17 cellular contexts compared by ENCODE assay signal in genomic region chr5:118968406-118968911, GRCh38. TPM values are rescaled to one million over a fixed set of nuclear protein-coding genes. Genes with fewer than 3 reads are reported as not detected.
A peak's percentile ranks its signal among the peaks of the same experiment; 100 is the strongest.
DNase-seq lines count a peak whose midpoint lies in the region; ATAC-seq, FAIRE-seq and TF ChIP-seq lines count a peak whose summit lies in the region.
"Had no signal": no experiment of that assay in that cellular context is flagged by ENCODE, and none has a peak within 500 bp of the region (broad histone marks: within the 10 kb centered on the region; RNA-seq: fewer than 3 reads in every experiment).

No MANE protein-coding gene starts in this region.

- no peaks in the 10 kb centered on the region for H4K20me1 ChIP-seq in GM23338 (replicated peaks; ENCODE audit: insufficient read depth)
- no peaks in the 10 kb centered on the region for H4K20me1 ChIP-seq in H1 (replicated peaks in 1 of 2; ENCODE audit: control insufficient read depth in 1 of 2, insufficient read depth in 2 of 2, low read length in 2 of 2)
- H4K20me1 ChIP-seq: BLaER1 had no signal

- no peak overlapping the region for H3K56ac ChIP-seq in H1 (replicated peaks; ENCODE audit: insufficient read length, low read depth, low read length)
- H3K56ac ChIP-seq in mesendoderm (ENCODE audit: low read length) = peak overlapping the region; percentile 5

- no peak overlapping the region for H2BK120ac ChIP-seq in H1 (replicated peaks; ENCODE audit: low read depth, low read length)
- H2BK120ac ChIP-seq in mesendoderm (ENCODE audit: low read depth, low read length) = no peak overlapping the region

- no peak overlapping the region for H4K91ac ChIP-seq in H1 (replicated peaks; ENCODE audit: insufficient read length, low read length)

- H3F3A ChIP-seq in GM23338 (replicated peaks; ENCODE audit: low read depth) = no peaks in the 10 kb centered on the region

- H2BK20ac ChIP-seq in H1 (ENCODE audit: low read length) = no peak overlapping the region

- CTCF ChIA-PET in H1 (lab: Charles Lee; ENCODE audit: partially characterized antibody) = interaction anchor here (0.5 to 2.5 kb wide), 3 partner anchors 13 to 1114 kb away, joined by 3 to 6 read pairs (median 6); no protein-coding TSS in a partner anchor

- H3K36me3 Mint-ChIP-seq in GM23338 (ENCODE audit: low read depth) = peaks cover 20% of the 10 kb centered on the region
- no peaks in the 10 kb centered on the region for H3K36me3 Mint-ChIP-seq in type B pancreatic cell
- H3K36me3 Mint-ChIP-seq: CD4-positive, CD25-positive, alpha-beta regulatory T cell had no signal

- DNase-seq in Right ventricle myocardium superior (no peak), left ventricle myocardium superior (no peak), GM23338 (ENCODE audit: low spot score) (peak; percentile 35), H1 (ENCODE audit: low read depth in 1 of 2, low spot score in 2 of 2) (no peak), mesendoderm (peak; percentile 71), type B pancreatic cell (ENCODE audit: extremely low spot score, unreplicated experiment) (no peak)
- DNase-seq: 8988T; AML-193; CD4-positive, CD25-positive, alpha-beta regulatory T cell; DMS53 had no signal

- H3K36me3 ChIP-seq in GM23338 (ENCODE audit: insufficient read depth) (no peaks in the 10 kb centered on the region), H1 (ENCODE audit: control insufficient read depth in 2 of 4, insufficient read depth in 4 of 4, low read length in 3 of 4) (peaks cover 0 to 3% (median 0%) of the 10 kb centered on the region in 4 experiments; a peak in 1 of 8 replicates), mesendoderm (ENCODE audit: control insufficient read depth, insufficient read depth, low read length) (no peaks in the 10 kb centered on the region)
- H3K36me3 ChIP-seq: BLaER1 had no signal

- H3K4me1 ChIP-seq in GM23338 (ENCODE audit: insufficient read depth) (no peaks in the 10 kb centered on the region), H1 (replicated peaks in 1 of 4; ENCODE audit: control insufficient read depth in 3 of 4, insufficient read depth in 4 of 4, low read length in 3 of 4) (no peaks in the 10 kb centered on the region), mesendoderm (ENCODE audit: control insufficient read depth, low read depth, low read length) (peaks cover 5% of the 10 kb centered on the region)
- H3K4me1 ChIP-seq: BLaER1 had no signal

- H3K9ac ChIP-seq in H1 (replicated peaks in 1 of 4; ENCODE audit: extremely low read depth in 1 of 4, low read depth in 3 of 4, low read length in 3 of 4) (no peak overlapping the region), mesendoderm (ENCODE audit: low read length) (no peak overlapping the region)
- H3K9ac ChIP-seq: BLaER1 had no signal

- intact Hi-C loops in Right ventricle myocardium superior (cut with DNase I) = no loop called here
- intact Hi-C loops in left ventricle myocardium superior (cut with micrococcal nuclease) = no loop called here

- 85% methylated on average over 7 of the region's 8 CpGs; no CpG with 5 or more reads in 1 of the 2 experiments for WGBS in H1 (ENCODE audit: extremely low coverage in 1 of 2, insufficient coverage in 1 of 2, insufficient read length in 1 of 2, insufficient replicate concordance in 2 of 2, low coverage in 1 of 2, low lambda C conversion rate in 2 of 2, missing lambda C conversion rate in 1 of 2), 2 experiments
- WGBS in mesendoderm (ENCODE audit: extremely low coverage, insufficient coverage, low lambda C conversion rate) = no CpG with 5 or more reads among the region's 8 CpGs

- no peak overlapping the region for H3K4me3 ChIP-seq in GM23338
- H3K4me3 ChIP-seq in H1 (ENCODE audit: extremely low read depth in 1 of 4, insufficient read depth in 2 of 4, low read depth in 3 of 4, low read length in 4 of 4) = no peak overlapping the region
- no peak overlapping the region for H3K4me3 ChIP-seq in mesendoderm (ENCODE audit: low read length)
- H3K4me3 ChIP-seq: BLaER1, GM12878 had no signal

- no peak overlapping the region for H3K27ac Mint-ChIP-seq in GM23338
- no peak overlapping the region for H3K27ac Mint-ChIP-seq in type B pancreatic cell

- H3K23ac ChIP-seq in H1 (ENCODE audit: insufficient read length) (no peak overlapping the region), mesendoderm (ENCODE audit: low read length) (no peak overlapping the region)

- H3K4me1 Mint-ChIP-seq in GM23338 (no peaks in the 10 kb centered on the region; the same call in 2 of the 3 replicates), type B pancreatic cell (ENCODE audit: unreplicated experiment) (no peaks in the 10 kb centered on the region)

- H4K5ac ChIP-seq in H1 (ENCODE audit: insufficient read length, low read depth, low read length) (no peak overlapping the region), mesendoderm (ENCODE audit: low read length) (no peak overlapping the region)

- H3K9me3 ChIP-seq in H1 (ENCODE audit: insufficient read depth in 2 of 2, low read depth in 1 of 2, low read length in 1 of 2) = peaks cover 0 to 11% of the 10 kb centered on the region in 2 experiments; a peak in 1 of 4 replicates

- H3K79me1 ChIP-seq in H1 (ENCODE audit: low read depth, low read length) (no peaks in the 10 kb centered on the region), mesendoderm (ENCODE audit: low read length) (no peaks in the 10 kb centered on the region)

- no peak overlapping the region for H3K14ac ChIP-seq in H1 (ENCODE audit: insufficient read length)

- H3K27ac ChIP-seq in GM23338 (ENCODE audit: low read depth) (no peak overlapping the region), H1 (ENCODE audit: low read depth, low read length) (no peak overlapping the region), mesendoderm (ENCODE audit: low read depth, low read length) (peak overlapping the region; percentile 48)
- H3K27ac ChIP-seq: BLaER1 had no signal

- H3K18ac ChIP-seq in H1 (ENCODE audit: extremely low read depth, low read length) (no peak overlapping the region), mesendoderm (ENCODE audit: low read length) (no peak overlapping the region)

- no peaks in the 10 kb centered on the region for H3K23me2 ChIP-seq in H1 (ENCODE audit: low read depth, low read length)

- TF ChIP-seq RAD21 in H1 (IDR thresholded peaks at IDR 0.05 in 1 of 2, conservative IDR thresholded peaks at IDR 0.05 in 1 of 2; ENCODE audit: low read depth in 2 of 2, low read length in 2 of 2) = no peak

- POLR2A ChIA-PET in H1 (lab: Charles Lee; ENCODE audit: partially characterized antibody) = no interaction called here

- H4K8ac ChIP-seq in H1 (ENCODE audit: extremely low read depth, insufficient read depth, low read length) (no peak overlapping the region), mesendoderm (ENCODE audit: low read depth, low read length) (no peak overlapping the region)

- no peak overlapping the region for H2BK12ac ChIP-seq in H1 (ENCODE audit: low read depth, low read length)

- H3K27me3 ChIP-seq in GM23338 (ENCODE audit: insufficient read depth) = no peaks in the 10 kb centered on the region
- H3K27me3 ChIP-seq in H1 (replicated peaks in 1 of 4; ENCODE audit: control insufficient read depth in 3 of 4, extremely low read depth in 1 of 4, insufficient read depth in 3 of 4, low read length in 3 of 4) = no peaks in the 10 kb centered on the region
- H3K27me3 ChIP-seq in mesendoderm (ENCODE audit: insufficient read depth, low read length, poor library complexity) = no peaks in the 10 kb centered on the region
- H3K27me3 ChIP-seq: BLaER1 had no signal

- H2AFZ ChIP-seq in GM23338 = no peak overlapping the region
- H2AFZ ChIP-seq in H1 (ENCODE audit: low read length) = no peak overlapping the region

- H3K27me3 Mint-ChIP-seq in GM23338 (ENCODE audit: insufficient read depth, low read depth, poor library complexity) (peaks cover 2% of the 10 kb centered on the region), type B pancreatic cell (no peaks in the 10 kb centered on the region)
- H3K27me3 Mint-ChIP-seq: CD4-positive, CD25-positive, alpha-beta regulatory T cell had no signal

- H3K79me2 ChIP-seq in GM23338 (replicated peaks; ENCODE audit: insufficient read depth) (no peaks in the 10 kb centered on the region), H1 (ENCODE audit: control insufficient read depth in 1 of 2, insufficient read depth in 2 of 2, low read length in 2 of 2) (no peaks in the 10 kb centered on the region), mesendoderm (ENCODE audit: control insufficient read depth, insufficient read depth, low read length) (no peaks in the 10 kb centered on the region)

- H3K4ac ChIP-seq in H1 (replicated peaks; ENCODE audit: insufficient read length, low read depth, low read length) = no peak overlapping the region
- no peak overlapping the region for H3K4ac ChIP-seq in mesendoderm (ENCODE audit: low read depth, low read length)

- peak; percentile 12 for ATAC-seq in Right ventricle myocardium superior (ENCODE audit: poor library complexity)
- no peak for ATAC-seq in left ventricle myocardium superior
- peak; percentile 44; the same call in 2 of the 3 replicates for ATAC-seq in GM23338
- no peak for ATAC-seq in GM19035 (IDR thresholded peaks at IDR 0.05; ENCODE audit: unreplicated experiment)
- no peak for ATAC-seq in GM18520 (IDR thresholded peaks at IDR 0.05; ENCODE audit: unreplicated experiment)
- ATAC-seq: GM12878 had no signal

- no peak overlapping the region for H3K4me2 ChIP-seq in GM23338
- H3K4me2 ChIP-seq in H1 (ENCODE audit: insufficient read depth in 1 of 2, low read depth in 2 of 2, low read length in 2 of 2) = no peak overlapping the region
- no peak overlapping the region for H3K4me2 ChIP-seq in mesendoderm (ENCODE audit: low read length)
- H3K4me2 ChIP-seq: BLaER1 had no signal

- no peak for TF ChIP-seq EP300 in H1 (IDR thresholded peaks at IDR 0.05; ENCODE audit: borderline replicate concordance in 1 of 2, low read depth in 2 of 2, low read length in 2 of 2)

- H3K9me3 Mint-ChIP-seq in GM23338 = peaks cover 27% of the 10 kb centered on the region
- H3K9me3 Mint-ChIP-seq in type B pancreatic cell = peaks cover 6% of the 10 kb centered on the region

- 0 out of 2 replicates have a peak, but pooled peaks cover 9% of the 10 kb centered on the region for H3K9me2 ChIP-seq in GM23338 (ENCODE audit: insufficient read depth)

- H2BK5ac ChIP-seq in H1 (ENCODE audit: low read depth, low read length) = no peak overlapping the region
- H2BK5ac ChIP-seq in mesendoderm (ENCODE audit: low read length) = no peak overlapping the region

- H2BK15ac ChIP-seq in H1 (ENCODE audit: low read length) = no peak overlapping the region
- H2BK15ac ChIP-seq in mesendoderm (replicated peaks; ENCODE audit: low read depth) = no peak overlapping the region

- TF ChIP-seq POLR2A in H1 (IDR thresholded peaks at IDR 0.05; ENCODE audit: control extremely low read depth in 1 of 2, low read depth in 2 of 2, low read length in 2 of 2) = no peak

- FAIRE-seq in H1 (lab: Jason Lieb, UNC) = no peak
- FAIRE-seq: GM12878, GM18507, GM19239, H54 had no signal

- no peak for TF ChIP-seq CTCF in GM23338 (conservative IDR thresholded peaks at IDR 0.05; ENCODE audit: low read depth in 2 of 2)
- TF ChIP-seq CTCF in H1 (IDR thresholded peaks at IDR 0.05; ENCODE audit: control extremely low read depth in 1 of 3, insufficient read depth in 1 of 3, low read depth in 1 of 3, low read length in 3 of 3) = no peak
- TF ChIP-seq CTCF in type B pancreatic cell (conservative IDR thresholded peaks at IDR 0.05) = no peak

- no peak overlapping the region for H2AK5ac ChIP-seq in H1 (ENCODE audit: low read depth, low read length)
- no peak overlapping the region for H2AK5ac ChIP-seq in mesendoderm (ENCODE audit: low read length)

- no peak overlapping the region for H3K4me3 Mint-ChIP-seq in GM23338
- H3K4me3 Mint-ChIP-seq in type B pancreatic cell = no peak overlapping the region
- H3K4me3 Mint-ChIP-seq: CD4-positive, CD25-positive, alpha-beta regulatory T cell had no signal

RNA-seq across cellular contexts. Expression of gene DTWD2, which starts 19.9 kb away (rescaled TPM):
- 11.8 TPM for total RNA-seq in Right ventricle myocardium superior
- total RNA-seq in left ventricle myocardium superior = 15.0 TPM
- total RNA-seq in GM23338 (2014; rRNA removed; shearing (Covaris generic)) = 15.4 TPM in 2 replicates
- 4.1 and 4.4 TPM in 2 replicates for polyA plus RNA-seq in GM23338 (2016; fragmentation: Nextera tagmentation; extraction: Ambion mirVana)
- total RNA-seq in H1 (2021; fragmentation: NEBNext Ultra II Directional; extraction: Animal tissue kit (Norgen Biotek cat#: 25700)) = 15.0 and 17.1 TPM in 2 replicates
- 4.3 and 5.4 TPM in 2 replicates for polyA plus RNA-seq in H1 (2011; rRNA removed)
- polyA plus RNA-seq in H1 (2011; cell fraction: cytosol; rRNA removed) = 4.0 TPM
- 2.8 TPM for polyA plus RNA-seq in H1 (2011; cell fraction: nucleus; rRNA removed)
- 1.8 to 4.1 TPM (median 2.7 TPM) in 4 replicates for polyA plus RNA-seq in H1 (2012, experiment 1 of 2)
- 1.5 TPM for polyA plus RNA-seq in H1 (2012, experiment 2 of 2)
- 7.0 TPM for polyA plus RNA-seq in H1 (2013, experiment 1 of 2)
- 7.2 TPM for polyA plus RNA-seq in H1 (2013, experiment 2 of 2)
- 3.9 and 6.1 TPM in 2 replicates for polyA minus RNA-seq in H1 (2011; rRNA and poly(A)+ RNA removed)
- 4.3 TPM for polyA minus RNA-seq in H1 (2011; cell fraction: cytosol; rRNA and poly(A)+ RNA removed)
- polyA minus RNA-seq in H1 (2011; cell fraction: nucleus; rRNA and poly(A)+ RNA removed) = 6.5 TPM
- polyA plus RNA-seq in mesendoderm (2013, experiment 1 of 2) = 56.4 TPM
- 60.1 TPM for polyA plus RNA-seq in mesendoderm (2013, experiment 2 of 2)
- 3.5 and 4.4 TPM in 2 replicates for total RNA-seq in type B pancreatic cell (ENCODE audit: low replicate concordance)

Comparison
In these comparisons a context has a peak if more than half of its experiments do, and no peak if none do; other contexts are left out.
1. ATAC-seq: peak in Right ventricle myocardium superior (single experiment) and GM23338 (single experiment); none in left ventricle myocardium superior (single experiment), GM19035 (single experiment) and GM18520 (single experiment).
2. DNase-seq: peak in GM23338 (single experiment) and mesendoderm (single experiment); none in Right ventricle myocardium superior (single experiment), left ventricle myocardium superior (single experiment), H1 (0 of 2) and type B pancreatic cell (single experiment).